8 cellular contexts compared by ENCODE assay signal in genomic region chr1:10867138-10867721, GRCh38.
DNase-seq lines count a peak whose midpoint lies in the region; ATAC-seq and TF ChIP-seq lines count a peak whose summit lies in the region.

No MANE protein-coding gene starts in this region.

- H3K27ac ChIP-seq in KMS-11: no peak overlapping the region

- peak overlapping the region; percentile 5; the same call in 1 of the 2 replicates for H3K4me2 ChIP-seq in KMS-11

- no peaks in the 10 kb centered on the region for H3K79me2 ChIP-seq in KMS-11 (ENCODE audit: insufficient read depth, low read depth)

- no peak overlapping the region for H3K4me3 ChIP-seq in KMS-11 (IDR thresholded peaks at IDR 0.05; ENCODE audit: insufficient read depth, low read depth, low read length)

- DNase-seq in ELF-1 (ENCODE audit: low read depth, low spot score): peak; percentile 58
- DNase-seq in T1000 (lab: John Stamatoyannopoulos, UW): peak; percentile 19
- peak; percentile 80 for DNase-seq in astrocyte of the hippocampus (ENCODE audit: low read depth, low spot score)
- peak; percentile 82 for DNase-seq in iPS-NIHi7 (ENCODE audit: extremely low spot score)
- peak; percentile 71 for DNase-seq in stimulated activated CD4-positive, alpha-beta T cell treated with anti-CD3 and anti-CD28 coated beads, Interleukin-15, amount 100 ng/mL, for 24 hours
- no peak for DNase-seq in NCI-H1048 (lab: John Stamatoyannopoulos, UW)

- peaks cover 94% of the 10 kb centered on the region for H3K27me3 ChIP-seq in KMS-11 (ENCODE audit: insufficient read depth, low read depth)

- TF ChIP-seq CTCF in KMS-11 (conservative IDR thresholded peaks at IDR 0.05; ENCODE audit: low read depth, low read length): peak; percentile 72

- no peaks in the 10 kb centered on the region for H4K20me1 ChIP-seq in KMS-11 (ENCODE audit: insufficient read depth)

- H3K36me3 ChIP-seq in KMS-11 (ENCODE audit: insufficient read depth): no peaks in the 10 kb centered on the region

- H2AFZ ChIP-seq in KMS-11 (ENCODE audit: low read depth): no peak overlapping the region

- H3K9ac ChIP-seq in KMS-11: no peak overlapping the region

- no peak for ATAC-seq in GM18873 (IDR thresholded peaks at IDR 0.05; ENCODE audit: low FRiP score, unreplicated experiment)

- peaks cover 5% of the 10 kb centered on the region for H3K4me1 ChIP-seq in KMS-11 (ENCODE audit: low read depth, poor library complexity, severe bottlenecking)
